In the genomic region with DNA sequence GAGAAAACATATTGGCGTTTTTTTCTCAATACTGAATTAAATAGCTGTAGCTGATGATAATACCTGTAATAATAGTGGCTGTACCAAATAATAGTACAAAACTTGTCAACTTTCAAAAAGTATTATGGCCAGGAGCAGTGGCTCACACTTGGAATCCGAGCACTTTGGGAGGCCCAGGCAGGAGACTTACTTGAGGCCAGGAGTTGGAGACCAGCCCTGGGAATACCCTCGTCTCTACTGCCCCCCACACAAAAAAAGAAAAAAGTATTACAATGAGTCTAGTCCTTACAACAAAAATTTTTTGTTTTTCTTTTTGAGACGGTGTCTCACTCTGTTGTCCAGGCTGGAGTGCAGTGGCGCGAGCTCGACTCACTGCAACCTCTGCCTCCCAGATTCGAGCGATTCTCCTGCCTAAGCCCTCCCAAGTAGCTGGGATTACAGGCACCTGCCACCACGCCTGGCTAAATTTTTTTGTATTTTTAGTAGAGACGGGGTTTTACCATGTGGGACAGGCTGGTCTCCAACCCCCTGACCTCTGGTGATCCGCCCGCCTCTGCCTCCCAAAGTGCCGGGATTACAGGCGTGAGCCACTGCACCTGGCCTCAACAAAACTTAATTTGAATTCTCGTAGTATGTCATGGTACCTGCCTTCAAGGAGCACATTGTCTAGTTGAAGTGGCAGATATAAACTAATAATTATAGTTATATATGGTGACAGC, we compare ENCODE assay signal across 9 cellular contexts.
DNase-seq lines count a peak whose midpoint lies in the region; FAIRE-seq and TF ChIP-seq lines count a peak whose summit lies in the region.
"Had no signal": no experiment of that assay in that cellular context is flagged by ENCODE, and none has a peak within 500 bp of the region (broad histone marks: within the 10 kb centered on the region; RNA-seq: fewer than 3 reads in every experiment).

No MANE protein-coding gene starts in this region.

- DNase-seq in LNCaP clone FGC (ENCODE audit: low read depth), result no peak
- DNase-seq in coronary artery (ENCODE audit: low spot score), result no peak
- no peak for DNase-seq in nephron progenitor cell
- no peak for DNase-seq in GM19238 (ENCODE audit: insufficient read length, low spot score)
- DNase-seq in Ammon's horn (ENCODE audit: low spot score), result no peak
- no peak for DNase-seq in cerebellar cortex (ENCODE audit: low spot score)
- DNase-seq in D721Med (ENCODE audit: insufficient read length, low spot score), result no peak
- DNase-seq: stimulated activated CD4-positive, alpha-beta T cell treated with anti-CD3 and anti-CD28 coated beads, Interleukin-4, amount 100 ng/mL, for 24 hours had no signal

- FAIRE-seq in D721Med (lab: Jason Lieb, UNC), result no peak

- peak overlapping the region; percentile 91 for H3K27ac Mint-ChIP-seq in nephron progenitor cell

- H3K36me3 Mint-ChIP-seq in nephron progenitor cell (ENCODE audit: low read depth), result peaks cover 64% of the 10 kb centered on the region

- TF ChIP-seq CTCF in C4-2B (conservative IDR thresholded peaks at IDR 0.05) (no peak), LNCaP clone FGC (IDR thresholded peaks at IDR 0.05; ENCODE audit: control insufficient read depth, extremely low read depth, insufficient read depth) (no peak), coronary artery (IDR thresholded peaks at IDR 0.05) (no peak), nephron progenitor cell (IDR thresholded peaks at IDR 0.05) (no peak), D721Med (IDR thresholded peaks at IDR 0.05; ENCODE audit: insufficient read depth, missing control alignments) (no peak)

- peak overlapping the region; percentile 97 for H3K4me3 Mint-ChIP-seq in nephron progenitor cell

- H3K27me3 Mint-ChIP-seq in nephron progenitor cell (ENCODE audit: low read depth, poor library complexity), result no peaks in the 10 kb centered on the region

- peaks cover 59% of the 10 kb centered on the region for H3K4me1 Mint-ChIP-seq in nephron progenitor cell

- H3K9me3 Mint-ChIP-seq in nephron progenitor cell, result no peaks in the 10 kb centered on the region

- H3K4me3 ChIP-seq in LNCaP clone FGC (ENCODE audit: low read depth, low read length), result peak overlapping the region; percentile 88
- peak overlapping the region; percentile 97 for H3K4me3 ChIP-seq in coronary artery

- H3K27ac ChIP-seq in C4-2B (peak overlapping the region; percentile 97), coronary artery (no peak overlapping the region)
